In genomic region chr3:65986285-65986684, GRCh38 we compare ENCODE assay signal across 34 cellular contexts. TPM values are rescaled to one million over a fixed set of nuclear protein-coding genes. Genes with fewer than 3 reads are reported as not detected.
"Had no signal": no experiment of that assay in that cellular context is flagged by ENCODE, and none has a peak within 500 bp of the region (broad histone marks: within the 10 kb centered on the region; RNA-seq: fewer than 3 reads in every experiment).

No MANE protein-coding gene starts in this region.

- H3K4me3 Mint-ChIP-seq: activated B cell treated with CpG ODN at 0.5 μM for 24 hours; activated CD4-positive, alpha-beta memory T cell treated with anti-CD3 and anti-CD28 coated beads for 36 hours; activated CD4-positive, alpha-beta T cell treated with anti-CD3 and anti-CD28 coated beads, Interleukin-2, amount 10 ng/mL, durations not matched to agents 24 days and 14 days; activated CD8-positive, alpha-beta T cell treated with anti-CD3 and anti-CD28 coated beads for 36 hours; activated naive CD4-positive, alpha-beta T cell treated with anti-CD3 and anti-CD28 coated beads, Interleukin-2, amount 10 ng/mL, durations not matched to agents 7 days and 5 days; activated naive CD4-positive, alpha-beta T cell treated with anti-CD3 and anti-CD28 coated beads, Interleukin-2, amount 50 U/mL, for 24 hours; activated naive CD8-positive, alpha-beta T cell; activated naive CD8-positive, alpha-beta T cell treated with anti-CD3 and anti-CD28 coated beads, Interleukin-2, amount 10 ng/mL, durations not matched to agents 7 days and 5 days; activated naive CD8-positive, alpha-beta T cell treated with anti-CD3 and anti-CD28 coated beads, Interleukin-2, amount 50 U/mL, for 24 hours; activated T-cell treated with anti-CD3 and anti-CD28 coated beads, Interleukin-2, amount 50 U/mL, for 4 hours; brain; central memory CD8-positive, alpha-beta T cell; T-helper 1 cell treated with Interleukin-12 subunit alpha and Interleukin-12 subunit beta and Interleukin-4 antibody, amounts not matched to agents 30 μg/mL and 1 μg/mL, for 36 hours; T-helper 2 cell treated with Interferon-gamma antibody and Interleukin-4, amounts not matched to agents 5 μg/mL and 100 μg/mL, for 36 hours had no signal

- H3K27ac ChIP-seq: ascending aorta, VCaP had no signal

- H3K4me3 ChIP-seq: ascending aorta had no signal

- H3K36me3 Mint-ChIP-seq: activated CD4-positive, alpha-beta memory T cell treated with anti-CD3 and anti-CD28 coated beads for 36 hours; activated naive CD4-positive, alpha-beta T cell treated with anti-CD3 and anti-CD28 coated beads, Interleukin-2, amount 10 ng/mL, durations not matched to agents 7 days and 5 days; activated naive CD4-positive, alpha-beta T cell treated with anti-CD3 and anti-CD28 coated beads, Interleukin-2, amount 50 U/mL, for 24 hours; activated naive CD8-positive, alpha-beta T cell; activated naive CD8-positive, alpha-beta T cell treated with anti-CD3 and anti-CD28 coated beads, Interleukin-2, amount 10 ng/mL, durations not matched to agents 7 days and 5 days; brain had no signal

- H3K9me3 ChIP-seq: ascending aorta had no signal

- H3K27ac Mint-ChIP-seq: activated B cell treated with CpG ODN at 0.5 μM for 24 hours; activated CD4-positive, alpha-beta memory T cell treated with anti-CD3 and anti-CD28 coated beads for 36 hours; activated CD4-positive, alpha-beta T cell treated with anti-CD3 and anti-CD28 coated beads, Interleukin-2, amount 10 ng/mL, durations not matched to agents 24 days and 14 days; activated CD8-positive, alpha-beta T cell treated with anti-CD3 and anti-CD28 coated beads for 36 hours; activated naive CD4-positive, alpha-beta T cell treated with anti-CD3 and anti-CD28 coated beads, Interleukin-2, amount 10 ng/mL, durations not matched to agents 7 days and 5 days; activated naive CD4-positive, alpha-beta T cell treated with anti-CD3 and anti-CD28 coated beads, Interleukin-2, amount 50 U/mL, for 24 hours; activated naive CD8-positive, alpha-beta T cell; activated naive CD8-positive, alpha-beta T cell treated with anti-CD3 and anti-CD28 coated beads, Interleukin-2, amount 10 ng/mL, durations not matched to agents 7 days and 5 days; activated naive CD8-positive, alpha-beta T cell treated with anti-CD3 and anti-CD28 coated beads, Interleukin-2, amount 50 U/mL, for 24 hours; activated T-helper 2 cell treated with anti-CD3 and anti-CD28 coated beads, Interferon-gamma antibody, Interleukin-2, Interleukin-4, amounts not matched to agents 10 μg/mL and 5 μg/mL and 100 μg/mL, durations not matched to agents 14 hours and 24 hours and 36 hours; brain; T-helper 1 cell treated with Interleukin-12 subunit alpha and Interleukin-12 subunit beta and Interleukin-4 antibody, amounts not matched to agents 30 μg/mL and 1 μg/mL, for 36 hours; T-helper 2 cell treated with Interferon-gamma antibody and Interleukin-4, amounts not matched to agents 5 μg/mL and 100 μg/mL, for 36 hours had no signal

- DNase-seq: activated B cell treated with CpG ODN at 0.5 μM for 24 hours; activated CD4-positive, alpha-beta memory T cell treated with anti-CD3 and anti-CD28 coated beads for 36 hours; activated CD4-positive, alpha-beta T cell treated with anti-CD3 and anti-CD28 coated beads for 4 hours; activated CD4-positive, alpha-beta T cell treated with anti-CD3 and anti-CD28 coated beads, Interleukin-2, amount 10 ng/mL, durations not matched to agents 24 days and 14 days; activated CD4-positive, alpha-beta T cell treated with anti-CD3 and anti-CD28 coated beads, Interleukin-2, amount 50 U/mL, for 1 hour; activated CD4-positive, alpha-beta T cell treated with anti-CD3 and anti-CD28 coated beads, Interleukin-2, amount 50 U/mL, for 4 hours; activated CD4-positive, CD25-positive, alpha-beta regulatory T cell treated with anti-CD3 and anti-CD28 coated beads, Interleukin-2, amount 50 U/mL, for 72 hours; activated CD8-positive, alpha-beta memory T cell treated with anti-CD3 and anti-CD28 coated beads, Interleukin-2, amount 50 U/mL, for 4 hours; activated CD8-positive, alpha-beta T cell treated with anti-CD3 and anti-CD28 coated beads for 36 hours; activated effector memory CD4-positive, alpha-beta T cell treated with Interleukin-2 at 50 U/mL for 16 hours; activated gamma-delta T cell; activated naive CD4-positive, alpha-beta T cell treated with anti-CD3 and anti-CD28 coated beads, Interleukin-2, amount 10 ng/mL, durations not matched to agents 7 days and 5 days; activated naive CD4-positive, alpha-beta T cell treated with Interleukin-2 at 50 U/mL for 16 hours; activated naive CD8-positive, alpha-beta T cell treated with anti-CD3 and anti-CD28 coated beads, Interleukin-2, amount 10 ng/mL, durations not matched to agents 7 days and 5 days; activated naive CD8-positive, alpha-beta T cell treated with anti-CD3 and anti-CD28 coated beads, Interleukin-2, amount 50 U/mL, for 24 hours; activated T-cell treated with anti-CD3 and anti-CD28 coated beads for 4 hours; activated T-cell treated with anti-CD3 and anti-CD28 coated beads, Interleukin-2, amount 50 U/mL, for 1 hour; activated T-cell treated with anti-CD3 and anti-CD28 coated beads, Interleukin-2, amount 50 U/mL, for 4 hours; amygdala; anterior cingulate cortex; caudate nucleus; cerebellar nuclear complex; T-helper 1 cell; T-helper 2 cell; T-helper 9 cell had no signal

- H3K4me1 Mint-ChIP-seq: activated B cell treated with CpG ODN at 0.5 μM for 24 hours; activated CD4-positive, alpha-beta T cell treated with anti-CD3 and anti-CD28 coated beads, Interleukin-2, amount 10 ng/mL, durations not matched to agents 24 days and 14 days; activated naive CD4-positive, alpha-beta T cell treated with anti-CD3 and anti-CD28 coated beads, Interleukin-2, amount 10 ng/mL, durations not matched to agents 7 days and 5 days; activated naive CD4-positive, alpha-beta T cell treated with anti-CD3 and anti-CD28 coated beads, Interleukin-2, amount 50 U/mL, for 24 hours; activated naive CD8-positive, alpha-beta T cell treated with anti-CD3 and anti-CD28 coated beads, Interleukin-2, amount 10 ng/mL, durations not matched to agents 7 days and 5 days; activated naive CD8-positive, alpha-beta T cell treated with anti-CD3 and anti-CD28 coated beads, Interleukin-2, amount 50 U/mL, for 24 hours; central memory CD8-positive, alpha-beta T cell had no signal

- H3K27me3 Mint-ChIP-seq: activated CD4-positive, alpha-beta T cell treated with anti-CD3 and anti-CD28 coated beads, Interleukin-2, amount 10 ng/mL, durations not matched to agents 24 days and 14 days; activated naive CD4-positive, alpha-beta T cell treated with anti-CD3 and anti-CD28 coated beads, Interleukin-2, amount 10 ng/mL, durations not matched to agents 7 days and 5 days; activated naive CD8-positive, alpha-beta T cell treated with anti-CD3 and anti-CD28 coated beads, Interleukin-2, amount 10 ng/mL, durations not matched to agents 7 days and 5 days; brain had no signal

- H3K27me3 ChIP-seq: ascending aorta had no signal

- H3K4me1 ChIP-seq: ascending aorta had no signal

- ATAC-seq: activated CD8-positive, alpha-beta T cell treated with anti-CD3 and anti-CD28 coated beads for 36 hours; activated naive CD8-positive, alpha-beta T cell treated with anti-CD3 and anti-CD28 coated beads, Interleukin-2, amount 50 U/mL, for 24 hours; activated T-cell treated with anti-CD3 and anti-CD28 coated beads, Interleukin-2, amount 50 U/mL, for 4 hours had no signal

- H3K9me3 Mint-ChIP-seq: activated B cell treated with CpG ODN at 0.5 μM for 24 hours; activated CD4-positive, alpha-beta memory T cell treated with anti-CD3 and anti-CD28 coated beads for 36 hours; activated CD4-positive, alpha-beta T cell treated with anti-CD3 and anti-CD28 coated beads, Interleukin-2, amount 10 ng/mL, durations not matched to agents 24 days and 14 days; activated CD8-positive, alpha-beta T cell treated with anti-CD3 and anti-CD28 coated beads for 36 hours; activated naive CD4-positive, alpha-beta T cell treated with anti-CD3 and anti-CD28 coated beads, Interleukin-2, amount 10 ng/mL, durations not matched to agents 7 days and 5 days; activated naive CD4-positive, alpha-beta T cell treated with anti-CD3 and anti-CD28 coated beads, Interleukin-2, amount 50 U/mL, for 24 hours; activated T-helper 2 cell treated with anti-CD3 and anti-CD28 coated beads, Interferon-gamma antibody, Interleukin-2, Interleukin-4, amounts not matched to agents 10 μg/mL and 5 μg/mL and 100 μg/mL, durations not matched to agents 14 hours and 24 hours and 36 hours; brain; central memory CD8-positive, alpha-beta T cell; T-helper 1 cell treated with Interleukin-12 subunit alpha and Interleukin-12 subunit beta and Interleukin-4 antibody, amounts not matched to agents 30 μg/mL and 1 μg/mL, for 36 hours; T-helper 2 cell treated with Interferon-gamma antibody and Interleukin-4, amounts not matched to agents 5 μg/mL and 100 μg/mL, for 36 hours had no signal

- H3K36me3 ChIP-seq: ascending aorta had no signal

RNA-seq across cellular contexts. Expression of gene MAGI1, which starts 52.4 kb away (rescaled TPM):
- total RNA-seq: activated B cell treated with CpG ODN at 0.5 μM for 24 hours; activated naive CD8-positive, alpha-beta T cell treated with anti-CD3 and anti-CD28 coated beads, Interleukin-2, amount 10 ng/mL, durations not matched to agents 7 days and 5 days had no signal
